In the genomic region with DNA sequence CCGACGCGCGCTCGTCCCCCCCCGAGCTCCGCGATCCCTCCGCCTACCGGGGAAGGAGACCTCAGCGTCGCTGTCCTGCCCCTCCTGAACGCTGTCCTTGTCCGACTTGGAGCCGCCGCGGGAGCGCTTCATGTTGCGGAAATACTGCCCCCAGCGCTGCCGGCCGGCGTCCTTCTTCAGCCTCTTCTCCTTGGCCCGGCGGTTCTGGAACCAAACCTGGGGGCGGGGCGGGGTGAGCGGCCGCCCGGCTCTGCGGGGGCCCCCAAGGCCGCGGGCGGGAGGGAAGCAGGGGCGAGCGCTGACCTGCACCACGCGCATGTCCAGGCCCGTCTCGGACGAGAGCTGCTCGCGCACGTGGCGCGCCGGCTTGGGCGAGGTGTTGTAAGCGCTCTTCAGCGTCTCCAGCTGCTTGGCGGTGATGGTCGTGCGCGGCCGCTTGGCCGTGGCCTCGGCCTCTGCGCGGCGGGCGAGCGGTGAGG, we compare ENCODE assay signal across 1 cellular context.
TF ChIP-seq lines count a peak whose summit lies in the region.

No MANE protein-coding gene starts in this region.

TF ChIP-seq in endothelial cell of umbilical vein, 7 proteins besides CTCF, POLR2A, EP300 and RAD21:
- peak; percentile 59 for TF ChIP-seq EZH2 (IDR thresholded peaks at IDR 0.05; ENCODE audit: borderline replicate concordance, low read depth, low read length, severe bottlenecking)
- no peak for TF ChIP-seq POLR2AphosphoS5 (IDR thresholded peaks at IDR 0.05; ENCODE audit: insufficient read depth, low read depth, low read length)
- TF ChIP-seq, protein P1, sequence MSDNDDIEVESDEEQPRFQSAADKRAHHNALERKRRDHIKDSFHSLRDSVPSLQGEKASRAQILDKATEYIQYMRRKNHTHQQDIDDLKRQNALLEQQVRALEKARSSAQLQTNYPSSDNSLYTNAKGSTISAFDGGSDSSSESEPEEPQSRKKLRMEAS (IDR thresholded peaks at IDR 0.05; ENCODE audit: insufficient read depth, insufficient read length): no peak
- TF ChIP-seq FOS (IDR thresholded peaks at IDR 0.05; ENCODE audit: borderline replicate concordance, insufficient read depth, low read length): no peak
TF ChIP-seq in endothelial cell of umbilical vein: peak in this region for 1.
